ENCODE assay signal across 14 cellular contexts in genomic region chr7:50781371-50781770, GRCh38. TPM values are rescaled to one million over a fixed set of nuclear protein-coding genes. Genes with fewer than 3 reads are reported as not detected.
DNase-seq lines count a peak whose midpoint lies in the region; ATAC-seq and TF ChIP-seq lines count a peak whose summit lies in the region.
"Had no signal": no experiment of that assay in that cellular context is flagged by ENCODE, and none has a peak within 500 bp of the region (broad histone marks: within the 10 kb centered on the region; RNA-seq: fewer than 3 reads in every experiment).

No MANE protein-coding gene starts in this region.

- H3K4me2 ChIP-seq in BLaER1 treated with 17β-estradiol and CSF1 and Interleukin-3, amounts not matched to agents 10 nM and 100 nM, result peak overlapping the region; percentile 78 to 91 (median 87)

- H3K4me3 ChIP-seq in BLaER1 treated with 17β-estradiol and CSF1 and Interleukin-3, amounts not matched to agents 10 nM and 100 nM, result peak overlapping the region; percentile 56 to 75 (median 66); a peak in 15 of 20 replicates
- peak overlapping the region; percentile 60 for H3K4me3 ChIP-seq in adipocyte (ENCODE audit: low read length)
- H3K4me3 ChIP-seq in thyroid gland (replicated peaks in 1 of 3), result no peak overlapping the region

- H3K9ac ChIP-seq in BLaER1 treated with 17β-estradiol and CSF1 and Interleukin-3, amounts not matched to agents 10 nM and 100 nM, result peak overlapping the region in 4 of 11 experiments; percentile 24 to 74 (median 27); a peak in 6 of 22 replicates
- H3K9ac ChIP-seq in adipocyte (ENCODE audit: low read length), result no peak overlapping the region

- peaks cover 25% of the 10 kb centered on the region for H3K9me3 Mint-ChIP-seq in nephron progenitor cell

- H4K20me1 ChIP-seq in BLaER1 treated with 17β-estradiol and CSF1 and Interleukin-3, amounts not matched to agents 10 nM and 100 nM, result peaks cover 79 to 97% (median 92%) of the 10 kb centered on the region in 11 experiments

- WGBS in thyroid gland, 2 donors, result 78 to 81% methylated on average over 16 to 18 of the region's 18 CpGs

- peak; percentile 30 for DNase-seq in NCI-H1105 (lab: John Stamatoyannopoulos, UW)
- no peak for DNase-seq in adipocyte (ENCODE audit: low read depth)
- DNase-seq in nephron progenitor cell, result no peak
- DNase-seq in AG08396 (ENCODE audit: low spot score), result no peak
- DNase-seq in thyroid gland, result no peak
- DNase-seq: COR-L47, NCI-H510A treated with DMSO at 0.1 percent for 48 hours, T1000 had no signal

- peak overlapping the region; percentile 26 for H3K27ac Mint-ChIP-seq in nephron progenitor cell

- peaks cover 15 to 49% (median 38%) of the 10 kb centered on the region in 10 experiments for H3K4me1 ChIP-seq in BLaER1 treated with 17β-estradiol and CSF1 and Interleukin-3, amounts not matched to agents 10 nM and 100 nM
- peaks cover 8% of the 10 kb centered on the region for H3K4me1 ChIP-seq in adipocyte (ENCODE audit: control insufficient read depth, insufficient read depth, low read length)
- H3K4me1 ChIP-seq in thyroid gland, result peaks cover 3 to 5% of the 10 kb centered on the region in 2 donors

- peaks cover 0 to 5% (median 0%) of the 10 kb centered on the region in 11 experiments; a peak in 5 of 22 replicates for H3K27me3 ChIP-seq in BLaER1 treated with 17β-estradiol and CSF1 and Interleukin-3, amounts not matched to agents 10 nM and 100 nM
- H3K27me3 ChIP-seq in adipocyte (replicated peaks; ENCODE audit: control insufficient read depth, insufficient read depth, low read length) (no peaks in the 10 kb centered on the region), thyroid gland (no peaks in the 10 kb centered on the region)

- peaks cover 58% of the 10 kb centered on the region for H3K36me3 Mint-ChIP-seq in nephron progenitor cell (ENCODE audit: low read depth)

- peaks cover 6 to 50% (median 31%) of the 10 kb centered on the region in 11 experiments; a peak in 21 of 22 replicates for H3K36me3 ChIP-seq in BLaER1 treated with 17β-estradiol and CSF1 and Interleukin-3, amounts not matched to agents 10 nM and 100 nM
- no peaks in the 10 kb centered on the region for H3K36me3 ChIP-seq in adipocyte (ENCODE audit: control insufficient read depth, insufficient read depth, low read length, severe bottlenecking)
- no peaks in the 10 kb centered on the region for H3K36me3 ChIP-seq in thyroid gland
- H3K36me3 ChIP-seq: thoracic aorta had no signal

- ATAC-seq in HG02840 (IDR thresholded peaks at IDR 0.05; ENCODE audit: low FRiP score, unreplicated experiment) (no peak), HG03469 (IDR thresholded peaks at IDR 0.05; ENCODE audit: unreplicated experiment) (no peak)
- ATAC-seq: HCT116, sciatic nerve had no signal

- TF ChIP-seq CTCF in nephron progenitor cell (IDR thresholded peaks at IDR 0.05), result no peak
- TF ChIP-seq CTCF in thyroid gland (IDR thresholded peaks at IDR 0.05), result no peak

- no peak for TF ChIP-seq POLR2A in thyroid gland (IDR thresholded peaks at IDR 0.05)

- peak overlapping the region; percentile 67 for H3K4me3 Mint-ChIP-seq in nephron progenitor cell

- peak overlapping the region in 1 of 11 experiments; percentile 44; a peak in 2 of 22 replicates for H3K27ac ChIP-seq in BLaER1 treated with 17β-estradiol and CSF1 and Interleukin-3, amounts not matched to agents 10 nM and 100 nM
- H3K27ac ChIP-seq in thyroid gland, result no peak overlapping the region
- H3K27ac ChIP-seq: thoracic aorta had no signal

- H3K4me1 Mint-ChIP-seq in nephron progenitor cell, result peaks cover 10% of the 10 kb centered on the region

- H3K27me3 Mint-ChIP-seq in nephron progenitor cell (ENCODE audit: low read depth, poor library complexity), result peaks cover 27% of the 10 kb centered on the region

- H3K9me3 ChIP-seq in BLaER1 treated with 17β-estradiol and CSF1 and Interleukin-3, amounts not matched to agents 10 nM and 100 nM (replicated peaks in 1 of 11), result peaks cover 5 to 35% (median 17%) of the 10 kb centered on the region in 11 experiments; a peak in 20 of 22 replicates
- no peaks in the 10 kb centered on the region for H3K9me3 ChIP-seq in adipocyte (ENCODE audit: control insufficient read depth, low read length)
- H3K9me3 ChIP-seq in thyroid gland, result no peaks in the 10 kb centered on the region
- H3K9me3 ChIP-seq: thoracic aorta had no signal

- intact Hi-C loops in thyroid gland (cut with DNase I), result no loop called here

RNA-seq across cellular contexts. Expression of gene GRB10, which starts 1.3 kb away (rescaled TPM):
- 10 to 100 TPM; 21.3 to 99.2 (median 39.6) TPM for total RNA-seq in thyroid gland

Comparison
In these comparisons a context has a peak if more than half of its experiments do, and no peak if none do; other contexts are left out.
1. H3K4me3 ChIP-seq: peak in BLaER1 treated with 17β-estradiol and CSF1 and Interleukin-3, amounts not matched to agents 10 nM and 100 nM (10 of 10) and adipocyte (single experiment); none in thyroid gland (0 of 3).